In the genomic region with DNA sequence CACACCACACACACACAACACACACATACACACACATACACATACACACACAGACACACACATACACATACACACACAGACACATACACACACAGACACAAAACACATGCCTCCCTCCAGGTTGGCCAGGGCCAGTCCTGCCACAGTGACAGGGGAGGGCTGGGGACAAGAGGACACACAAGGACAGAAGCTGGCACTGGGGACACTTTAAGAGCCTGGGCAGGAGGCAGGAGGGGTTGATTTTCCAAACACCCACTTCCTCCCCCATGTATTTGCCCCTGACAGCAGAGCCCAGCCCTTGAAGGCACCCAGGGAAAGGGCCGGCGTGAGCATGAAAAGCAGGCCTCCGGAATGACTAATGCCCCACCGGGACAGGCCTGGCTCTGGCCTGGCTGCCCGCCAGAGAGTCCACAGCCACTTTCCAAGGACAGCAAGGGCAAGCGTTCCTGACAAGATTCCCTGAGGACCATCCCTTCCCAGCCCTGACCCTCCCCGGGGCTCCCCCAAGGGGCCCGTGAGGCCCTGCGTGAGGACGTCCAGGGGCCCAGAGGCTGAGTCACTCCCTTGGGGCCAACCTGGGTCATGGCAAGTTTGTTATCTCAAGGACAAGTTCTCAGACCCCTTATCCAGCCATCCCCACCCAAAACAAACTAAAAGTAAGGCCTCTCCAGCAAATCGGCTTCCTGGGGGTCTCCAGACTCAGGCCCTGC, we compare ENCODE assay signal across 10 cellular contexts.
DNase-seq lines count a peak whose midpoint lies in the region; ATAC-seq and TF ChIP-seq lines count a peak whose summit lies in the region.
"Had no signal": no experiment of that assay in that cellular context is flagged by ENCODE, and none has a peak within 500 bp of the region (broad histone marks: within the 10 kb centered on the region; RNA-seq: fewer than 3 reads in every experiment).

No MANE protein-coding gene starts in this region.

- 23 to 35% methylated on average over 11 of the region's 11 CpGs for whole genome bisulfite sequencing in heart right ventricle, 2 donors

- no peaks in the 10 kb centered on the region for H3K9me3 ChIP-seq in heart right ventricle

- no peak for TF ChIP-seq CTCF in heart right ventricle (IDR thresholded peaks at IDR 0.05)

- peak overlapping the region; percentile 7 to 87 (median 74) for H3K27ac ChIP-seq in heart right ventricle

- H3K4me1 Mint-ChIP-seq in stimulated activated memory B cell treated with anti-CD40 and anti-IgM and Interleukin-4, amounts not matched to agents 10 μg/mL and 1 μg/mL and 100 μg/mL, for 72 hours: no peaks in the 10 kb centered on the region
- H3K4me1 Mint-ChIP-seq: memory B cell had no signal

- DNase-seq in DMS 273 treated with DMSO at 0.1 percent for 48 hours (lab: John Stamatoyannopoulos, UW) (peak; percentile 7), T1000 (lab: John Stamatoyannopoulos, UW) (peak; percentile 88), heart right ventricle (peak; percentile 74 to 89), posterior vena cava (ENCODE audit: low spot score) (peak; percentile 94), NCI-H526 treated with DMSO at 0.1 percent for 48 hours (lab: John Stamatoyannopoulos, UW) (no peak)
- DNase-seq: NK-92 treated with Interleukin-12 subunit alpha and Interleukin-12 subunit beta, amount 100 ng/mL, for 24 hours had no signal

- no peaks in the 10 kb centered on the region for H3K9me3 Mint-ChIP-seq in stimulated activated memory B cell treated with anti-CD40 and anti-IgM and Interleukin-4, amounts not matched to agents 10 μg/mL and 1 μg/mL and 100 μg/mL, for 72 hours

- ATAC-seq in heart right ventricle (peak; percentile 76 to 92 (median 89)), GM18909 (IDR thresholded peaks at IDR 0.05; ENCODE audit: poor library complexity, unreplicated experiment) (no peak), HG03460 (IDR thresholded peaks at IDR 0.05; ENCODE audit: unreplicated experiment) (no peak)
- ATAC-seq in stimulated activated memory B cell treated with anti-CD40 and anti-IgM and Interleukin-4, amounts not matched to agents 10 μg/mL and 1 μg/mL and 100 μg/mL, for 72 hours: no peak

- H3K36me3 Mint-ChIP-seq in stimulated activated memory B cell treated with anti-CD40 and anti-IgM and Interleukin-4, amounts not matched to agents 10 μg/mL and 1 μg/mL and 100 μg/mL, for 72 hours: no peaks in the 10 kb centered on the region
- H3K36me3 Mint-ChIP-seq: memory B cell had no signal

- intact Hi-C loops in heart right ventricle (cut with DNase I): no loop called here
- intact Hi-C loops in posterior vena cava (cut with DNase I): loop anchor here in 1 of 2 donors (5.0 kb wide), 1 partner anchor 237 kb away; a partner anchor contains a TSS

- peaks cover 3 to 29% (median 21%) of the 10 kb centered on the region in 9 donors for H3K4me1 ChIP-seq in heart right ventricle

- no peak overlapping the region for H3K4me3 ChIP-seq in heart right ventricle

- H3K27me3 ChIP-seq in heart right ventricle: no peaks in the 10 kb centered on the region

- H3K36me3 ChIP-seq in heart right ventricle: peaks cover 0 to 12% (median 0%) of the 10 kb centered on the region in 9 donors

- no peak overlapping the region for H3K27ac Mint-ChIP-seq in stimulated activated memory B cell treated with anti-CD40 and anti-IgM and Interleukin-4, amounts not matched to agents 10 μg/mL and 1 μg/mL and 100 μg/mL, for 72 hours
- H3K27ac Mint-ChIP-seq: memory B cell had no signal

- H3K4me3 Mint-ChIP-seq in stimulated activated memory B cell treated with anti-CD40 and anti-IgM and Interleukin-4, amounts not matched to agents 10 μg/mL and 1 μg/mL and 100 μg/mL, for 72 hours: no peak overlapping the region
- H3K4me3 Mint-ChIP-seq: memory B cell had no signal

- H3K27me3 Mint-ChIP-seq in stimulated activated memory B cell treated with anti-CD40 and anti-IgM and Interleukin-4, amounts not matched to agents 10 μg/mL and 1 μg/mL and 100 μg/mL, for 72 hours: no peaks in the 10 kb centered on the region
- H3K27me3 Mint-ChIP-seq: memory B cell had no signal

Comparison
In these comparisons a context has a peak if more than half of its experiments do, and no peak if none do; other contexts are left out.
1. ATAC-seq: peak in heart right ventricle (8 of 8); none in stimulated activated memory B cell treated with anti-CD40 and anti-IgM and Interleukin-4, amounts not matched to agents 10 μg/mL and 1 μg/mL and 100 μg/mL, for 72 hours (single experiment), GM18909 (single experiment) and HG03460 (single experiment).